Comparison of ENCODE assay signal across 9 cellular contexts in genomic region chr16:15950869-15951268, GRCh38. TPM values are rescaled to one million over a fixed set of nuclear protein-coding genes. Genes with fewer than 3 reads are reported as not detected.
A peak's percentile ranks its signal among the peaks of the same experiment; 100 is the strongest.
DNase-seq lines count a peak whose midpoint lies in the region; ATAC-seq and TF ChIP-seq lines count a peak whose summit lies in the region.
"Had no signal": no experiment of that assay in that cellular context is flagged by ENCODE, and none has a peak within 500 bp of the region (broad histone marks: within the 10 kb centered on the region; RNA-seq: fewer than 3 reads in every experiment).

No MANE protein-coding gene starts in this region.

- no peaks in the 10 kb centered on the region for H3K9me3 ChIP-seq in skeletal muscle tissue (ENCODE audit: control insufficient read depth in 3 of 3, low read length in 3 of 3)
- H3K9me3 ChIP-seq: pancreas had no signal

- H3K27me3 ChIP-seq in H7 (ENCODE audit: control insufficient read depth, insufficient read depth, low read length): no peaks in the 10 kb centered on the region
- no peaks in the 10 kb centered on the region for H3K27me3 ChIP-seq in foreskin keratinocyte
- H3K27me3 ChIP-seq in skeletal muscle tissue (ENCODE audit: control insufficient read depth in 3 of 3, insufficient read depth in 3 of 3, low read length in 3 of 3): no peaks in the 10 kb centered on the region
- H3K27me3 ChIP-seq: pancreas had no signal

- H3K36me3 ChIP-seq in H7 (replicated peaks; ENCODE audit: control insufficient read depth, insufficient read depth, low read length): no peaks in the 10 kb centered on the region
- no peaks in the 10 kb centered on the region for H3K36me3 ChIP-seq in skeletal muscle tissue (ENCODE audit: control insufficient read depth in 3 of 3, insufficient read depth in 3 of 3, low read length in 3 of 3)
- H3K36me3 ChIP-seq: pancreas had no signal

- peak overlapping the region; percentile 78 for H3K4me3 ChIP-seq in H7 (ENCODE audit: insufficient read depth, low read depth, low read length)
- H3K4me3 ChIP-seq in skeletal muscle tissue (ENCODE audit: low read length in 3 of 3): peak overlapping the region; percentile 77 to 84 (median 81)

- TF ChIP-seq CTCF in VCaP (conservative IDR thresholded peaks at IDR 0.05) (no peak), foreskin keratinocyte (conservative IDR thresholded peaks at IDR 0.05) (no peak)

- H3K9ac ChIP-seq in skeletal muscle tissue (ENCODE audit: low read depth in 1 of 3, low read length in 3 of 3): peak overlapping the region; percentile 69 to 94 (median 77)

- H3K4me1 ChIP-seq in foreskin keratinocyte (peaks cover 15% of the 10 kb centered on the region), skeletal muscle tissue (ENCODE audit: control insufficient read depth in 3 of 3, insufficient read depth in 3 of 3, low read length in 3 of 3) (peaks cover 29 to 50% (median 40%) of the 10 kb centered on the region in 3 donors)

- H3K27ac ChIP-seq in VCaP: peak overlapping the region; percentile 81
- peak overlapping the region; percentile 93 for H3K27ac ChIP-seq in foreskin keratinocyte
- H3K27ac ChIP-seq in skeletal muscle tissue (ENCODE audit: low read depth, low read length): peak overlapping the region; percentile 76

- DNase-seq in H7 (no peak), foreskin keratinocyte (no peak), NCI-H1930 (lab: John Stamatoyannopoulos, UW) (no peak)
- DNase-seq in stimulated activated naive CD4-positive, alpha-beta T cell (lab: John Stamatoyannopoulos, UW): no peak

- ATAC-seq in foreskin keratinocyte (no peak), GM18858 (IDR thresholded peaks at IDR 0.05; ENCODE audit: unreplicated experiment) (no peak), HG02642 (IDR thresholded peaks at IDR 0.05; ENCODE audit: poor library complexity, unreplicated experiment) (no peak)

RNA-seq across cellular contexts. Expression of gene ABCC1, which starts 1.5 kb away (rescaled TPM):
- 22.0 and 29.5 TPM in 2 replicates for total RNA-seq in H7 (2014; rRNA removed; shearing (Covaris generic))
- total RNA-seq in foreskin keratinocyte: 22.1 and 22.3 TPM in 2 replicates
- polyA plus RNA-seq in foreskin keratinocyte: 7.0 and 8.9 TPM in 2 replicates
- total RNA-seq in skeletal muscle tissue: 9.9 TPM
